16 cellular contexts compared by ENCODE assay signal in genomic region chr11:11025087-11025486, GRCh38.
DNase-seq lines count a peak whose midpoint lies in the region; ATAC-seq and TF ChIP-seq lines count a peak whose summit lies in the region.
"Had no signal": no experiment of that assay in that cellular context is flagged by ENCODE, and none has a peak within 500 bp of the region (broad histone marks: within the 10 kb centered on the region; RNA-seq: fewer than 3 reads in every experiment).

No MANE protein-coding gene starts in this region.

- H3K4me1 ChIP-seq in tibial artery, result no peaks in the 10 kb centered on the region
- H3K4me1 ChIP-seq: gastrocnemius medialis, left lung had no signal

- H3K27me3 ChIP-seq in tibial artery, result no peaks in the 10 kb centered on the region
- H3K27me3 ChIP-seq: gastrocnemius medialis, left lung had no signal

- no peak for TF ChIP-seq POLR2A in NB4 (IDR thresholded peaks at IDR 0.05; ENCODE audit: extremely low read depth, insufficient read length)

- TF ChIP-seq CTCF in NB4 (IDR thresholded peaks at IDR 0.05; ENCODE audit: low read depth, low read length), result no peak
- no peak for TF ChIP-seq CTCF in tibial artery (IDR thresholded peaks at IDR 0.05)

- H3K4me3 ChIP-seq in NB4 (ENCODE audit: low read depth, low read length) (no peak overlapping the region), tibial artery (no peak overlapping the region)
- H3K4me3 ChIP-seq: gastrocnemius medialis, left lung had no signal

- ATAC-seq in HG03354 (IDR thresholded peaks at IDR 0.05; ENCODE audit: poor library complexity, severe bottlenecking, unreplicated experiment) (no peak), GM21390 (IDR thresholded peaks at IDR 0.05; ENCODE audit: unreplicated experiment) (no peak)
- ATAC-seq: activated T-cell treated with anti-CD3 and anti-CD28 coated beads, Interleukin-2, amount 50 U/mL, for 72 hours; gastrocnemius medialis; left lung; T-cell had no signal

- intact Hi-C loops in tibial artery (cut with DNase I; ENCODE audit: low total_unique reads), result no loop called here

- no peaks in the 10 kb centered on the region for H3K9me3 ChIP-seq in tibial artery
- H3K9me3 ChIP-seq: gastrocnemius medialis, left lung had no signal

- DNase-seq in ELR (ENCODE audit: low read depth), result peak; percentile 84
- DNase-seq in NB4 (ENCODE audit: low read depth), result peak; percentile 15
- peak; percentile 86 to 89 for DNase-seq in dermis microvascular lymphatic vessel endothelial cell (ENCODE audit: low read depth in 2 of 2)
- DNase-seq in pulmonary artery endothelial cell (ENCODE audit: low read depth, low spot score), result peak; percentile 27
- DNase-seq in tibial artery, result no peak
- DNase-seq: activated CD4-positive, alpha-beta memory T cell treated with anti-CD3 and anti-CD28 coated beads, Interleukin-2, amount 10 ng/mL, durations not matched to agents 7 days and 5 days; activated naive CD8-positive, alpha-beta T cell treated with anti-CD3 and anti-CD28 coated beads, Interleukin-2, amount 10 ng/mL, durations not matched to agents 7 days and 5 days; activated T-cell treated with anti-CD3 and anti-CD28 coated beads, Interleukin-2, amount 50 U/mL, for 72 hours; cerebellar nuclear complex; endodermal cell; gastrocnemius medialis; left lung; stimulated activated CD4-positive, alpha-beta T cell treated with anti-CD3 and anti-CD28 coated beads, Interleukin-2, amount 100 ng/mL, for 48 hours; T-cell had no signal

- no peak overlapping the region for H3K27ac ChIP-seq in tibial artery
- H3K27ac ChIP-seq: gastrocnemius medialis, left lung had no signal

- no peaks in the 10 kb centered on the region for H3K36me3 ChIP-seq in tibial artery
- H3K36me3 ChIP-seq: gastrocnemius medialis, left lung had no signal

Comparison
In these comparisons a context has a peak if more than half of its experiments do, and no peak if none do; other contexts are left out.
1. DNase-seq: peak in ELR (single experiment), NB4 (single experiment), dermis microvascular lymphatic vessel endothelial cell (2 of 2) and pulmonary artery endothelial cell (single experiment); none in tibial artery (0 of 2).